In genomic region chr1:9825101-9826074, GRCh38 we compare ENCODE assay signal across 8 cellular contexts. TPM values are rescaled to one million over a fixed set of nuclear protein-coding genes. Genes with fewer than 3 reads are reported as not detected.
A peak's percentile ranks its signal among the peaks of the same experiment; 100 is the strongest.
DNase-seq lines count a peak whose midpoint lies in the region; ATAC-seq and TF ChIP-seq lines count a peak whose summit lies in the region.

No MANE protein-coding gene starts in this region.

- H3K36me3 Mint-ChIP-seq in GM23338 (ENCODE audit: low read depth): peaks cover 4% of the 10 kb centered on the region; the same call in 1 of the 3 replicates
- peaks cover 4% of the 10 kb centered on the region for H3K36me3 Mint-ChIP-seq in activated T-helper 2 cell treated with anti-CD3 and anti-CD28 coated beads, Interferon-gamma antibody, Interleukin-2, Interleukin-4, amounts not matched to agents 10 μg/mL and 5 μg/mL and 100 μg/mL, durations not matched to agents 14 hours and 24 hours and 36 hours (ENCODE audit: low read depth)

- H3K4me3 ChIP-seq in GM23338 (peak overlapping the region; percentile 87), OCI-LY3 (ENCODE audit: low read length) (peak overlapping the region; percentile 55)

- no peaks in the 10 kb centered on the region for H3K9me3 Mint-ChIP-seq in GM23338
- no peaks in the 10 kb centered on the region for H3K9me3 Mint-ChIP-seq in activated T-helper 2 cell treated with anti-CD3 and anti-CD28 coated beads, Interferon-gamma antibody, Interleukin-2, Interleukin-4, amounts not matched to agents 10 μg/mL and 5 μg/mL and 100 μg/mL, durations not matched to agents 14 hours and 24 hours and 36 hours

- H3K4me1 ChIP-seq in GM23338 (ENCODE audit: insufficient read depth): peaks cover 25% of the 10 kb centered on the region
- H3K4me1 ChIP-seq in OCI-LY3 (ENCODE audit: low read length): peaks cover 43% of the 10 kb centered on the region

- H2AFZ ChIP-seq in GM23338 (peak overlapping the region; percentile 99), OCI-LY3 (ENCODE audit: low read depth, low read length) (peak overlapping the region; percentile 72)

- intact Hi-C loops in activated T-helper 2 cell treated with anti-CD3 and anti-CD28 coated beads, Interferon-gamma antibody, Interleukin-2, Interleukin-4, amounts not matched to agents 10 μg/mL and 5 μg/mL and 100 μg/mL, durations not matched to agents 14 hours and 24 hours and 36 hours (cut with micrococcal nuclease): loop anchor here (10.0 kb wide), 1 partner anchor 869 kb away; no protein-coding TSS in a partner anchor

- H3K79me2 ChIP-seq in GM23338 (replicated peaks; ENCODE audit: insufficient read depth) (peaks cover 28% of the 10 kb centered on the region), OCI-LY3 (ENCODE audit: low read length) (peaks cover 32% of the 10 kb centered on the region)

- H3K9me3 ChIP-seq in OCI-LY3 (ENCODE audit: insufficient read depth, low read length): no peaks in the 10 kb centered on the region

- H3K4me3 Mint-ChIP-seq in GM23338: peak overlapping the region; percentile 69
- H3K4me3 Mint-ChIP-seq in activated T-helper 2 cell treated with anti-CD3 and anti-CD28 coated beads, Interferon-gamma antibody, Interleukin-2, Interleukin-4, amounts not matched to agents 10 μg/mL and 5 μg/mL and 100 μg/mL, durations not matched to agents 14 hours and 24 hours and 36 hours (ENCODE audit: low read depth): peak overlapping the region; percentile 52

- H3K27ac ChIP-seq in GM23338 (ENCODE audit: low read depth) (no peak overlapping the region), OCI-LY3 (ENCODE audit: low read length) (peak overlapping the region; percentile 22; the same call in 1 of the 2 replicates)

- peaks cover 25% of the 10 kb centered on the region for H4K20me1 ChIP-seq in GM23338 (replicated peaks; ENCODE audit: insufficient read depth)
- H4K20me1 ChIP-seq in OCI-LY3 (ENCODE audit: insufficient read depth, low read length): peaks cover 22% of the 10 kb centered on the region

- H3K27me3 Mint-ChIP-seq in GM23338 (ENCODE audit: insufficient read depth, low read depth, poor library complexity): peaks cover 22% of the 10 kb centered on the region
- peaks cover 18% of the 10 kb centered on the region for H3K27me3 Mint-ChIP-seq in activated T-helper 2 cell treated with anti-CD3 and anti-CD28 coated beads, Interferon-gamma antibody, Interleukin-2, Interleukin-4, amounts not matched to agents 10 μg/mL and 5 μg/mL and 100 μg/mL, durations not matched to agents 14 hours and 24 hours and 36 hours (ENCODE audit: low read depth)

- no peak for TF ChIP-seq CTCF in GM23338 (conservative IDR thresholded peaks at IDR 0.05; ENCODE audit: low read depth in 2 of 2)
- no peak for TF ChIP-seq CTCF in OCI-LY3 (IDR thresholded peaks at IDR 0.05; ENCODE audit: low read depth, low read length)
- TF ChIP-seq CTCF in omental fat pad (IDR thresholded peaks at IDR 0.05): no peak

- H3K4me2 ChIP-seq in GM23338 (peak overlapping the region; percentile 96), OCI-LY3 (ENCODE audit: low read length) (peak overlapping the region; percentile 69)

- H3K9ac ChIP-seq in OCI-LY3 (ENCODE audit: low read length): peak overlapping the region; percentile 36; the same call in 1 of the 2 replicates

- H3K27ac Mint-ChIP-seq in GM23338: no peak overlapping the region
- no peak overlapping the region for H3K27ac Mint-ChIP-seq in activated T-helper 2 cell treated with anti-CD3 and anti-CD28 coated beads, Interferon-gamma antibody, Interleukin-2, Interleukin-4, amounts not matched to agents 10 μg/mL and 5 μg/mL and 100 μg/mL, durations not matched to agents 14 hours and 24 hours and 36 hours

- H3F3A ChIP-seq in GM23338 (replicated peaks; ENCODE audit: low read depth): peaks cover 24% of the 10 kb centered on the region; the same call in 1 of the 2 replicates

- H3K9me2 ChIP-seq in GM23338 (ENCODE audit: insufficient read depth): no peaks in the 10 kb centered on the region

- peaks cover 40% of the 10 kb centered on the region for H3K4me1 Mint-ChIP-seq in GM23338
- peaks cover 31% of the 10 kb centered on the region for H3K4me1 Mint-ChIP-seq in activated T-helper 2 cell treated with anti-CD3 and anti-CD28 coated beads, Interferon-gamma antibody, Interleukin-2, Interleukin-4, amounts not matched to agents 10 μg/mL and 5 μg/mL and 100 μg/mL, durations not matched to agents 14 hours and 24 hours and 36 hours (ENCODE audit: low read depth)

- peak; percentile 72 for DNase-seq in AG08396 (ENCODE audit: low spot score)
- peak; percentile 77 for DNase-seq in GM23338 (ENCODE audit: low spot score)
- DNase-seq in activated T-helper 2 cell treated with anti-CD3 and anti-CD28 coated beads, Interferon-gamma antibody, Interleukin-2, Interleukin-4, amounts not matched to agents 10 μg/mL and 5 μg/mL and 100 μg/mL, durations not matched to agents 14 hours and 24 hours and 36 hours (ENCODE audit: low spot score): peak; percentile 28
- DNase-seq in foreskin melanocyte: peak; percentile 60
- DNase-seq in omental fat pad (ENCODE audit: low spot score): peak; percentile 44
- DNase-seq in DMS114 treated with DMSO at 0.1 percent for 48 hours (lab: John Stamatoyannopoulos, UW; ENCODE audit: unreplicated experiment): no peak

- H3K36me3 ChIP-seq in GM23338 (ENCODE audit: insufficient read depth): no peaks in the 10 kb centered on the region
- no peaks in the 10 kb centered on the region for H3K36me3 ChIP-seq in OCI-LY3 (replicated peaks; ENCODE audit: low read depth, low read length)

- H3K27me3 ChIP-seq in GM23338 (ENCODE audit: insufficient read depth) (peaks cover 43% of the 10 kb centered on the region), OCI-LY3 (ENCODE audit: low read depth, low read length) (no peaks in the 10 kb centered on the region)

- ATAC-seq in GM23338 (peak; percentile 52), omental fat pad (ENCODE audit: low FRiP score) (peak; percentile 79), GM21786 (IDR thresholded peaks at IDR 0.05; ENCODE audit: unreplicated experiment) (no peak)

TF ChIP-seq in GM23338, 12 proteins besides CTCF, POLR2A, EP300 and RAD21:
- TF ChIP-seq EZH2 (IDR thresholded peaks at IDR 0.05; ENCODE audit: low read depth, unreplicated experiment) (no peak), STAT1 (IDR thresholded peaks at IDR 0.05; ENCODE audit: unreplicated experiment) (no peak), POLR2AphosphoS5 (IDR thresholded peaks at IDR 0.05; ENCODE audit: low read depth) (no peak)
- TF ChIP-seq, protein P1, sequence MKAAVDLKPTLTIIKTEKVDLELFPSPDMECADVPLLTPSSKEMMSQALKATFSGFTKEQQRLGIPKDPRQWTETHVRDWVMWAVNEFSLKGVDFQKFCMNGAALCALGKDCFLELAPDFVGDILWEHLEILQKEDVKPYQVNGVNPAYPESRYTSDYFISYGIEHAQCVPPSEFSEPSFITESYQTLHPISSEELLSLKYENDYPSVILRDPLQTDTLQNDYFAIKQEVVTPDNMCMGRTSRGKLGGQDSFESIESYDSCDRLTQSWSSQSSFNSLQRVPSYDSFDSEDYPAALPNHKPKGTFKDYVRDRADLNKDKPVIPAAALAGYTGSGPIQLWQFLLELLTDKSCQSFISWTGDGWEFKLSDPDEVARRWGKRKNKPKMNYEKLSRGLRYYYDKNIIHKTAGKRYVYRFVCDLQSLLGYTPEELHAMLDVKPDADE (IDR thresholded peaks at IDR 0.05): no peak

RNA-seq across cellular contexts. Expression of gene CLSTN1, which starts 1.6 kb away (rescaled TPM):
- total RNA-seq in GM23338 (2014; rRNA removed; shearing (Covaris generic)): 56.4 and 66.2 TPM in 2 replicates
- polyA plus RNA-seq in GM23338 (2016; fragmentation: Nextera tagmentation; extraction: Ambion mirVana): 38.5 and 41.7 TPM in 2 replicates
- total RNA-seq in activated T-helper 2 cell treated with anti-CD3 and anti-CD28 coated beads, Interferon-gamma antibody, Interleukin-2, Interleukin-4, amounts not matched to agents 10 μg/mL and 5 μg/mL and 100 μg/mL, durations not matched to agents 14 hours and 24 hours and 36 hours: 46.5 and 48.8 TPM in 2 replicates
- 10 to 100 TPM; 28.3 to 41.0 (median 30.1) TPM for total RNA-seq in omental fat pad
